ENCODE assay signal across 20 cellular contexts in the genomic region with DNA sequence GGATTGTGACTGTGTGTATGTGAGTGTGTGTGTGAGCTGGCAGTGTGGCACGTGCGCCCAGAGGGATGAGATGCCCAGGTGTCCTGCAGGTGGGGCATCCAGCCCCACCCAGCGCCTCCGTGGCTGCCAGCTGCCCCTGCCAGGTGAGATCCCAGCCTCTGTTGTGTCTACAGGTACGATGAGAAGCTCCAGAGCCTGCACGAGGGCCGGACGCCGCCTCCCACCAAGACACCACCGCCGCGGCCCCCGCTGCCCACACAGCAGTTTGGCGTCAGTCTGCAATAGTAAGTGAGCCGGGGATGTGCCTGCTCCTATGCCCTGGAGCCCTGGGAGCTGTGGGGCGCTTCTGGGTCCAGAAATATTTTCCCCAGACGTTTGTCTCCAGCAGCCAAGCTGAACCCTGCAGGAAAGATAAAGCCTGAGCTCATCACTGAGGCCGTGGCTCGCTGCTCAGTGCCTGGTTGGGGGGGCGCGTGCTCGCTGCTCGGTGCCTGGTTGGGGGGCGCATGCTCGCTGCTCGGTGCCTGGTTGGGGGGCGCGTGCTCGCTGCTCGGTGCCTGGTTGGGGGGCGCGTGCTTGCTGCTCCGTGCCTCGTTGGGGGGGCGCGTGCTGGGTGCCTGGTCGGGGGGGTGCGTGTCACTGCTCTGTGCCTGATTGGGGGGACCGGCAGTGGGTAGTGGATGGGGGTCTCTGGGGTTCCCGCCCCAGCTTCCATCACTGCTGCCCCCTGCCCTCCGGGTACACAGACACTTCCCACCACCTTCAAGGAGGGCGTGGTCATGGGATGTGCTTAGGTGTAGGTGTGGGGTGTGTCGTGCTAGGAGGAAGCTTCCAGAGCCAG.
"Had no signal": no experiment of that assay in that cellular context is flagged by ENCODE, and none has a peak within 500 bp of the region (broad histone marks: within the 10 kb centered on the region; RNA-seq: fewer than 3 reads in every experiment).

No MANE protein-coding gene starts in this region.

- H3K27me3 ChIP-seq: body of pancreas, Peyer's patch had no signal

- H3K4me1 ChIP-seq: Peyer's patch had no signal

- FAIRE-seq: bronchial epithelial cell had no signal

- H3K27ac ChIP-seq: body of pancreas, Peyer's patch, WERI-Rb-1 had no signal

- DNase-seq: activated CD4-positive, alpha-beta memory T cell treated with anti-CD3 and anti-CD28 coated beads, Interleukin-2, amount 10 ng/mL, durations not matched to agents 7 days and 5 days; activated CD4-positive, alpha-beta T cell treated with anti-CD3 and anti-CD28 coated beads for 36 hours; activated CD4-positive, alpha-beta T cell treated with anti-CD3 and anti-CD28 coated beads, Interleukin-2, amount 50 U/mL, for 1 hour; activated gamma-delta T cell treated with Interleukin-2 at 50 U/mL for 16 hours; activated naive CD4-positive, alpha-beta T cell treated with anti-CD3 and anti-CD28 coated beads, Interleukin-2, amount 50 U/mL, for 16 hours; activated T-cell treated with anti-CD3 and anti-CD28 coated beads, Interleukin-2, amount 50 U/mL, for 72 hours; body of pancreas; central memory CD4-positive, alpha-beta T cell; KG1; NCI-H1092; NCI-H1417; NCI-H1930; NCI-H2171; NCI-H226; NCI-H526; Peyer's patch; SIG-M5; T-helper 1 cell; WERI-Rb-1 had no signal

- ATAC-seq: activated CD4-positive, alpha-beta T cell treated with anti-CD3 and anti-CD28 coated beads for 36 hours; activated T-cell treated with anti-CD3 and anti-CD28 coated beads, Interleukin-2, amount 50 U/mL, for 72 hours; body of pancreas had no signal

- H3K9me3 ChIP-seq: body of pancreas, Peyer's patch had no signal

- H3K36me3 ChIP-seq: Peyer's patch, WERI-Rb-1 had no signal

- H3K4me3 ChIP-seq: body of pancreas, Peyer's patch had no signal
